In the genomic region with DNA sequence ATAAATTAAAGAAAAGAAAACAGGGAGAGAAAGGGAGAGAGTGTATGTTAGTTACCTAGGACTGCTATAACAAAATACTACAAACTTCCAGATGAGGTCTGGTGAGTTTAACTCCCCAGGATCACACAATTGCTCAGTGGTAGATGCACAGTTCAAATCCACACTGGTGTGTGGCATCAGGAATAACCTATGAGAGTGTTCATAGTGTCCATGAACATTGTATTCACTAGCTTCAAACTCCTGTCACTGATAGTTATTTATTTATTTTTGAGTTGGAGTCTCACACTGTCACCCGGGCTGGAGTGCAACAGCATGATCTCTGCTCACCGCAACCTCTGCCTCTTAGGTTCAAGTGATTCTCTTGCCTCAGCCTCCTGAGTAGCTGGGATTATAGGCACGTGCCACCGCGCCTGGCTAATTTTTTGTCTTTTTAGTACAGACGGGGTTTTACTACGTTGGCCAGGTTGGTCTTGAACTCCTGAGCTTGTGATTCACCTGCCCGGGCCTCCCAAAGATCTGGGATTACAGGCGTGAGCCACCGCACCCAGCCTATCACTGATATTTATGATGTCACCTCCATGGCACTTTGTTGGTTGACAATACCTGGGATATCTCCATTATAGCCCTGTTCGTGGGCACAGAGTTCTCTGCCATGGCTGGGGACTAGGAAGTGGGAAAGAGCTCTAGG, we compare ENCODE assay signal across 1 cellular context.
TF ChIP-seq lines count a peak whose summit lies in the region.

A gene with protein sequence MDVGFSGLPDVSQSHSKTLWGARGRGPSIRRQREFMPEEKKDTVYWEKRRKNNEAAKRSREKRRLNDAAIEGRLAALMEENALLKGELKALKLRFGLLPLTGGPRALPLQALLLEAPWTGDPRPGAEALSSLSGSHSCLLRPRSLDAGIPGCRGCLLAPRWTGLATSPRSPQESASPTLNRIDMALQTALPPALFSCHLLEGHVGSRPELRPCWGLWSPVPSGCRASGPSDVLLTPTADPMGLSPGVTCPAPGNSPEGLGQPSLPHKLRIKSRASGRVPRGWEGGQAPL (plus strand): TSS at position 638 of the 688 bp plus-strand sequence. CDS start 46,133 bp downstream, outside the sequence.

TF ChIP-seq in IMR-90, 13 proteins besides CTCF, POLR2A, EP300 and RAD21:
- no peak for TF ChIP-seq SMC3 (IDR thresholded peaks at IDR 0.05; ENCODE audit: low read depth, low read length)
